25 cellular contexts compared by ENCODE assay signal in the genomic region with DNA sequence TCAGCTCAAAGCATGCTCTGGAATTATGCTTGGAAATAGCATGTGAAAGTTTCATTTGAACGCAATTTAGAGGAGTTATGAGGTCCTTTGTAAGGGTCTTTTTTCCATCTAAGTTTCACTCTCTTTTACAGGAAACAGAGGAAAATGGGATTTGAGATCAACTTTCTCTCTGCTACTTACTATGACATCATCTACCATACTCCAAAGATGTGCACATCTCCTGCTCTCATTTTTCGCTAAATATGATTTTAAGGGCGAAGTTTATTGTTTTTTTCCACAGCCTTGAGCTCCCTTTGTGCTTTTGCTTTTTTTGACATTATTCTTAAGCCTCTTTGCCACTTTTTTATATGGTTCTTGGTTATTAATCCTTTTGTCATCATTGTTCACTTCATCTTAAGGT.
"Had no signal": no experiment of that assay in that cellular context is flagged by ENCODE, and none has a peak within 500 bp of the region (broad histone marks: within the 10 kb centered on the region; RNA-seq: fewer than 3 reads in every experiment).

No MANE protein-coding gene starts in this region.

- H3K9me3 ChIP-seq: breast epithelium, MG63 had no signal

- ATAC-seq: activated CD8-positive, alpha-beta memory T cell treated with anti-CD3 and anti-CD28 coated beads, Interleukin-2, amount 10 ng/mL, durations not matched to agents 7 days and 5 days; T-cell had no signal

- H3K4me1 ChIP-seq: breast epithelium had no signal

- H3K27me3 Mint-ChIP-seq: activated T-cell treated with anti-CD3 and anti-CD28 coated beads, Interleukin-2, amount 50 U/mL, for 24 hours had no signal

- H3K27me3 ChIP-seq: breast epithelium, MG63 had no signal

- H3K36me3 Mint-ChIP-seq: activated CD8-positive, alpha-beta memory T cell treated with anti-CD3 and anti-CD28 coated beads, Interleukin-2, amount 10 ng/mL, durations not matched to agents 7 days and 5 days; activated naive CD4-positive, alpha-beta T cell treated with anti-CD3 and anti-CD28 coated beads, Interleukin-2, amount 50 U/mL, for 24 hours; T-cell had no signal

- H3K4me2 ChIP-seq: PC-9 had no signal

- H3K4me1 Mint-ChIP-seq: activated B cell treated with CpG ODN at 0.5 μM for 24 hours; activated CD4-positive, alpha-beta T cell treated with anti-CD3 and anti-CD28 coated beads, Interleukin-2, amount 10 ng/mL, durations not matched to agents 24 days and 14 days; activated naive CD4-positive, alpha-beta T cell treated with anti-CD3 and anti-CD28 coated beads, Interleukin-2, amount 50 U/mL, for 24 hours; T-cell had no signal

- H3K27ac Mint-ChIP-seq: activated B cell treated with CpG ODN at 0.5 μM for 24 hours; activated CD4-positive, alpha-beta T cell treated with anti-CD3 and anti-CD28 coated beads, Interleukin-2, amount 10 ng/mL, durations not matched to agents 24 days and 14 days; activated CD8-positive, alpha-beta memory T cell treated with anti-CD3 and anti-CD28 coated beads, Interleukin-2, amount 10 ng/mL, durations not matched to agents 7 days and 5 days; activated naive CD4-positive, alpha-beta T cell treated with anti-CD3 and anti-CD28 coated beads, Interleukin-2, amount 50 U/mL, for 24 hours; activated T-cell treated with anti-CD3 and anti-CD28 coated beads, Interleukin-2, amount 50 U/mL, for 24 hours; activated T-helper 1 cell treated with anti-CD3 and anti-CD28 coated beads, Interleukin-12 subunit alpha, Interleukin-12 subunit beta, Interleukin-2, Interleukin-4 antibody, amounts not matched to agents 30 ng/mL and 10 ng/mL and 1 ng/mL, durations not matched to agents 14 hours and 24 hours and 36 hours; T-cell had no signal

- H3K36me3 ChIP-seq: breast epithelium, MG63 had no signal

- H3K27ac ChIP-seq: breast epithelium, PC-9 had no signal

- H3K4me3 ChIP-seq: breast epithelium, MG63, PC-9 had no signal

- DNase-seq: activated B cell treated with CpG ODN at 0.5 μM for 24 hours; activated CD4-positive, alpha-beta T cell treated with anti-CD3 and anti-CD28 coated beads for 1 hour; activated CD4-positive, alpha-beta T cell treated with anti-CD3 and anti-CD28 coated beads, Interleukin-2, amount 10 ng/mL, durations not matched to agents 24 days and 14 days; activated CD4-positive, alpha-beta T cell treated with anti-CD3 and anti-CD28 coated beads, Interleukin-2, amount 50 U/mL, for 48 hours; activated CD8-positive, alpha-beta memory T cell treated with anti-CD3 and anti-CD28 coated beads, Interleukin-2, amount 10 ng/mL, durations not matched to agents 7 days and 5 days; activated effector memory CD4-positive, alpha-beta T cell treated with Interleukin-2 at 50 U/mL for 16 hours; activated naive CD4-positive, alpha-beta T cell; activated T-cell treated with anti-CD3 and anti-CD28 coated beads, Interleukin-2, amount 50 U/mL, for 24 hours; aorta; caudate nucleus; MG63; NCI-H1105 treated with DMSO at 0.1 percent for 48 hours; NCI-H1436 treated with DMSO at 0.1 percent for 48 hours; NCI-H187 treated with DMSO at 0.1 percent for 48 hours; NCI-H2081 treated with DMSO at 0.1 percent for 48 hours; NCI-H446; NCI-H524; PC-9; SHP77 treated with DMSO at 0.1 percent for 48 hours; T-cell; T-helper 2 cell; T1000 had no signal

- H2AFZ ChIP-seq: PC-9 had no signal

- H3K4me3 Mint-ChIP-seq: activated B cell treated with CpG ODN at 0.5 μM for 24 hours; activated CD4-positive, alpha-beta T cell treated with anti-CD3 and anti-CD28 coated beads, Interleukin-2, amount 10 ng/mL, durations not matched to agents 24 days and 14 days; activated CD8-positive, alpha-beta memory T cell treated with anti-CD3 and anti-CD28 coated beads, Interleukin-2, amount 10 ng/mL, durations not matched to agents 7 days and 5 days; activated naive CD4-positive, alpha-beta T cell treated with anti-CD3 and anti-CD28 coated beads, Interleukin-2, amount 50 U/mL, for 24 hours; activated T-cell treated with anti-CD3 and anti-CD28 coated beads, Interleukin-2, amount 50 U/mL, for 24 hours; activated T-helper 1 cell treated with anti-CD3 and anti-CD28 coated beads, Interleukin-12 subunit alpha, Interleukin-12 subunit beta, Interleukin-2, Interleukin-4 antibody, amounts not matched to agents 30 ng/mL and 10 ng/mL and 1 ng/mL, durations not matched to agents 14 hours and 24 hours and 36 hours; T-cell had no signal

- H3K9me3 Mint-ChIP-seq: activated B cell treated with CpG ODN at 0.5 μM for 24 hours; activated CD4-positive, alpha-beta T cell treated with anti-CD3 and anti-CD28 coated beads, Interleukin-2, amount 10 ng/mL, durations not matched to agents 24 days and 14 days; activated naive CD4-positive, alpha-beta T cell treated with anti-CD3 and anti-CD28 coated beads, Interleukin-2, amount 50 U/mL, for 24 hours; activated T-cell treated with anti-CD3 and anti-CD28 coated beads, Interleukin-2, amount 50 U/mL, for 24 hours; activated T-helper 1 cell treated with anti-CD3 and anti-CD28 coated beads, Interleukin-12 subunit alpha, Interleukin-12 subunit beta, Interleukin-2, Interleukin-4 antibody, amounts not matched to agents 30 ng/mL and 10 ng/mL and 1 ng/mL, durations not matched to agents 14 hours and 24 hours and 36 hours; T-cell had no signal
